19 cellular contexts compared by ENCODE assay signal in genomic region chr12:109116611-109116949, GRCh38. TPM values are rescaled to one million over a fixed set of nuclear protein-coding genes. Genes with fewer than 3 reads are reported as not detected.
DNase-seq lines count a peak whose midpoint lies in the region; ATAC-seq and TF ChIP-seq lines count a peak whose summit lies in the region.
"Had no signal": no experiment of that assay in that cellular context is flagged by ENCODE, and none has a peak within 500 bp of the region (broad histone marks: within the 10 kb centered on the region; RNA-seq: fewer than 3 reads in every experiment).

No MANE protein-coding gene starts in this region.

- CTCF ChIA-PET in CD4-positive, alpha-beta T cell (lab: Charles Lee) = no interaction called here

- H3K4me1 ChIP-seq in left ventricle myocardium inferior = peaks cover 99% of the 10 kb centered on the region
- peaks cover 37% of the 10 kb centered on the region for H3K4me1 ChIP-seq in rectal smooth muscle tissue (ENCODE audit: control insufficient read depth, insufficient read depth, low read length)
- H3K4me1 ChIP-seq in vagina = peaks cover 54% of the 10 kb centered on the region

- POLR2A ChIA-PET in CD4-positive, alpha-beta T cell (lab: Charles Lee) = no interaction called here

- peaks cover 36% of the 10 kb centered on the region for H3K4me1 Mint-ChIP-seq in CD4-positive, alpha-beta T cell (ENCODE audit: low read depth)
- H3K4me1 Mint-ChIP-seq: stimulated activated memory B cell treated with anti-CD40 and anti-IgM and Interleukin-4, amounts not matched to agents 10 μg/mL and 1 μg/mL and 100 μg/mL, for 72 hours had no signal

- ATAC-seq in Right ventricle myocardium inferior (no peak), left colon (peak; percentile 1)
- ATAC-seq in CD4-positive, alpha-beta T cell (ENCODE audit: poor library complexity) = no peak
- no peak for ATAC-seq in activated CD4-positive, CD25-positive, alpha-beta regulatory T cell treated with anti-CD3 and anti-CD28 coated beads, Interleukin-2, amount 50 U/mL, for 24 hours
- ATAC-seq: natural killer cell treated with Interleukin-12 subunit alpha and Interleukin-12 subunit beta and Interleukin-15 and Interleukin-18, amount 100 ng/mL, for 72 hours; stimulated activated memory B cell treated with anti-CD40 and anti-IgM and Interleukin-4, amounts not matched to agents 10 μg/mL and 1 μg/mL and 100 μg/mL, for 72 hours had no signal

- intact Hi-C loops in left ventricle myocardium inferior (cut with micrococcal nuclease) = no loop called here
- intact Hi-C loops in Right ventricle myocardium inferior (cut with DNase I) = loop anchor here (2.0 kb wide), 1 partner anchor 14 kb away; no protein-coding TSS in a partner anchor
- intact Hi-C loops in left colon (cut with DNase I, micrococcal nuclease) = loop anchor here in 1 of 2 donors (10.0 kb wide), 1 partner anchor 48 kb away; no protein-coding TSS in a partner anchor
- intact Hi-C loops in vagina (cut with DNase I) = no loop called here
- intact Hi-C loops in CD4-positive, alpha-beta T cell (cut with DNase I, micrococcal nuclease) = no loop called here

- H3K36me3 Mint-ChIP-seq in CD4-positive, alpha-beta T cell (ENCODE audit: low read depth) = no peaks in the 10 kb centered on the region
- H3K36me3 Mint-ChIP-seq: activated naive CD8-positive, alpha-beta T cell treated with anti-CD3 and anti-CD28 coated beads, Interleukin-2, amount 10 ng/mL, durations not matched to agents 7 days and 5 days; natural killer cell treated with Interleukin-12 subunit alpha and Interleukin-12 subunit beta and Interleukin-15 and Interleukin-18, amount 100 ng/mL, for 72 hours; stimulated activated memory B cell treated with anti-CD40 and anti-IgM and Interleukin-4, amounts not matched to agents 10 μg/mL and 1 μg/mL and 100 μg/mL, for 72 hours had no signal

- no peak overlapping the region for H3K4me3 Mint-ChIP-seq in CD4-positive, alpha-beta T cell
- H3K4me3 Mint-ChIP-seq: activated naive CD8-positive, alpha-beta T cell treated with anti-CD3 and anti-CD28 coated beads, Interleukin-2, amount 10 ng/mL, durations not matched to agents 7 days and 5 days; natural killer cell treated with Interleukin-12 subunit alpha and Interleukin-12 subunit beta and Interleukin-15 and Interleukin-18, amount 100 ng/mL, for 72 hours; stimulated activated memory B cell treated with anti-CD40 and anti-IgM and Interleukin-4, amounts not matched to agents 10 μg/mL and 1 μg/mL and 100 μg/mL, for 72 hours had no signal

- H3K9me3 Mint-ChIP-seq in CD4-positive, alpha-beta T cell = no peaks in the 10 kb centered on the region
- H3K9me3 Mint-ChIP-seq: activated naive CD8-positive, alpha-beta T cell treated with anti-CD3 and anti-CD28 coated beads, Interleukin-2, amount 10 ng/mL, durations not matched to agents 7 days and 5 days; natural killer cell treated with Interleukin-12 subunit alpha and Interleukin-12 subunit beta and Interleukin-15 and Interleukin-18, amount 100 ng/mL, for 72 hours; stimulated activated memory B cell treated with anti-CD40 and anti-IgM and Interleukin-4, amounts not matched to agents 10 μg/mL and 1 μg/mL and 100 μg/mL, for 72 hours had no signal

- no peak overlapping the region for H3K9ac ChIP-seq in rectal smooth muscle tissue (ENCODE audit: low read length)

- H3K27me3 Mint-ChIP-seq in CD4-positive, alpha-beta T cell = no peaks in the 10 kb centered on the region
- H3K27me3 Mint-ChIP-seq: activated naive CD8-positive, alpha-beta T cell treated with anti-CD3 and anti-CD28 coated beads, Interleukin-2, amount 10 ng/mL, durations not matched to agents 7 days and 5 days; natural killer cell treated with Interleukin-12 subunit alpha and Interleukin-12 subunit beta and Interleukin-15 and Interleukin-18, amount 100 ng/mL, for 72 hours; stimulated activated memory B cell treated with anti-CD40 and anti-IgM and Interleukin-4, amounts not matched to agents 10 μg/mL and 1 μg/mL and 100 μg/mL, for 72 hours had no signal

- no peak for DNase-seq in left ventricle myocardium inferior
- DNase-seq in Right ventricle myocardium inferior (ENCODE audit: missing footprints) = no peak
- DNase-seq in left colon = no peak
- DNase-seq in vagina (ENCODE audit: extremely low spot score in 2 of 2) = no peak
- no peak for DNase-seq in CD4-positive, alpha-beta T cell
- DNase-seq in NCI-H1105 (lab: John Stamatoyannopoulos, UW) = no peak
- DNase-seq: activated CD4-positive, alpha-beta T cell treated with anti-CD3 and anti-CD28 coated beads for 4 hours; activated naive CD8-positive, alpha-beta T cell treated with anti-CD3 and anti-CD28 coated beads, Interleukin-2, amount 10 ng/mL, durations not matched to agents 7 days and 5 days; head of caudate nucleus; kidney glomerular epithelial cell; NCI-H1436; NCI-H345; SHP77 treated with DMSO at 0.1 percent for 48 hours; T1000 had no signal

- TF ChIP-seq CTCF in left ventricle myocardium inferior (IDR thresholded peaks at IDR 0.05; ENCODE audit: borderline replicate concordance) (no peak), vagina (IDR thresholded peaks at IDR 0.05) (no peak)
- TF ChIP-seq CTCF in CD4-positive, alpha-beta T cell (IDR thresholded peaks at IDR 0.05) = no peak

- no peaks in the 10 kb centered on the region for H3K27me3 ChIP-seq in left ventricle myocardium inferior (ENCODE audit: low read depth)
- H3K27me3 ChIP-seq in rectal smooth muscle tissue (ENCODE audit: control insufficient read depth, insufficient read depth, low read length) = no peaks in the 10 kb centered on the region
- H3K27me3 ChIP-seq in vagina = no peaks in the 10 kb centered on the region
- no peaks in the 10 kb centered on the region for H3K27me3 ChIP-seq in CD4-positive, alpha-beta T cell (ENCODE audit: control insufficient read depth, insufficient read depth, low read length)

- H3K36me3 ChIP-seq in left ventricle myocardium inferior (peaks cover 12% of the 10 kb centered on the region), rectal smooth muscle tissue (ENCODE audit: control insufficient read depth, insufficient read depth, low read length) (no peaks in the 10 kb centered on the region), vagina (no peaks in the 10 kb centered on the region)

- H3K27ac Mint-ChIP-seq in CD4-positive, alpha-beta T cell = no peak overlapping the region
- H3K27ac Mint-ChIP-seq: activated naive CD8-positive, alpha-beta T cell treated with anti-CD3 and anti-CD28 coated beads, Interleukin-2, amount 10 ng/mL, durations not matched to agents 7 days and 5 days; natural killer cell treated with Interleukin-12 subunit alpha and Interleukin-12 subunit beta and Interleukin-15 and Interleukin-18, amount 100 ng/mL, for 72 hours; stimulated activated memory B cell treated with anti-CD40 and anti-IgM and Interleukin-4, amounts not matched to agents 10 μg/mL and 1 μg/mL and 100 μg/mL, for 72 hours had no signal

- no peak for TF ChIP-seq POLR2A in vagina (IDR thresholded peaks at IDR 0.05)

- H3K9me3 ChIP-seq in left ventricle myocardium inferior (replicated peaks) (no peaks in the 10 kb centered on the region), vagina (no peaks in the 10 kb centered on the region)
- H3K9me3 ChIP-seq in CD4-positive, alpha-beta T cell (ENCODE audit: control insufficient read depth, low read length) = no peaks in the 10 kb centered on the region

- H3K27ac ChIP-seq in left ventricle myocardium inferior (replicated peaks) (peak overlapping the region; percentile 97), rectal smooth muscle tissue (ENCODE audit: low read depth, low read length) (peak overlapping the region; percentile 81), vagina (peak overlapping the region; percentile 65)
- no peak overlapping the region for H3K27ac ChIP-seq in CD4-positive, alpha-beta T cell (ENCODE audit: low read depth, low read length)
- H3K27ac ChIP-seq: epithelial cell of prostate had no signal

- peak overlapping the region; percentile 65 for H3K4me3 ChIP-seq in left ventricle myocardium inferior
- H3K4me3 ChIP-seq in rectal smooth muscle tissue (ENCODE audit: low read length) = no peak overlapping the region
- H3K4me3 ChIP-seq in vagina = no peak overlapping the region

RNA-seq across cellular contexts. Expression of gene ACACB, which starts 0.2 kb away (rescaled TPM):
- 123 TPM for total RNA-seq in left ventricle myocardium inferior
- total RNA-seq in Right ventricle myocardium inferior = 150 TPM
- 10 to 100 TPM; 49.6 to 55.6 TPM for total RNA-seq in left colon
- 130 TPM for total RNA-seq in vagina
- 10 to 100 TPM; 30.3 to 32.2 TPM for total RNA-seq in CD4-positive, alpha-beta T cell

RNA-seq across cellular contexts. Expression of gene UNG, which starts 19.2 kb away (rescaled TPM):
- total RNA-seq in left ventricle myocardium inferior = 24.6 TPM
- total RNA-seq in Right ventricle myocardium inferior = 26.9 TPM
- 10 to 100 TPM; 34.5 to 42.4 TPM for total RNA-seq in left colon
- total RNA-seq in vagina = 29.2 TPM
- total RNA-seq in CD4-positive, alpha-beta T cell = 1 to 10 TPM; 3.3 to 3.6 TPM

RNA-seq across cellular contexts. Expression of gene ALKBH2, which starts 23.3 kb away (rescaled TPM):
- total RNA-seq in left ventricle myocardium inferior = 6.5 TPM
- 7.7 TPM for total RNA-seq in Right ventricle myocardium inferior
- total RNA-seq in left colon = 1 to 10 TPM; 5.4 to 7.7 TPM
- total RNA-seq in vagina = 14.5 TPM
- total RNA-seq in CD4-positive, alpha-beta T cell = 10 to 100 TPM; 12.8 to 14.0 TPM
